11 cellular contexts compared by ENCODE assay signal in genomic region chr12:49540229-49541139, GRCh38. TPM values are rescaled to one million over a fixed set of nuclear protein-coding genes. Genes with fewer than 3 reads are reported as not detected.
A peak's percentile ranks its signal among the peaks of the same experiment; 100 is the strongest.
DNase-seq lines count a peak whose midpoint lies in the region; ATAC-seq and TF ChIP-seq lines count a peak whose summit lies in the region.
"Had no signal": no experiment of that assay in that cellular context is flagged by ENCODE, and none has a peak within 500 bp of the region (broad histone marks: within the 10 kb centered on the region; RNA-seq: fewer than 3 reads in every experiment).

No MANE protein-coding gene starts in this region.

- H3K9me3 ChIP-seq in RWPE2 (ENCODE audit: severe bottlenecking) (no peaks in the 10 kb centered on the region), BE2C (no peaks in the 10 kb centered on the region)
- H3K9me3 ChIP-seq: right lobe of liver had no signal

- no peak overlapping the region for H3K4me3 ChIP-seq in RWPE2 (ENCODE audit: severe bottlenecking)
- H3K4me3 ChIP-seq in BE2C (ENCODE audit: low read depth, low read length) = no peak overlapping the region
- H3K4me3 ChIP-seq: right lobe of liver had no signal

- DNase-seq in activated T-cell treated with anti-CD3 and anti-CD28 coated beads, Interleukin-2, amount 50 U/mL, for 72 hours = no peak
- DNase-seq in activated T-cell treated with anti-CD3 and anti-CD28 coated beads for 4 hours (no peak), RWPE2 (ENCODE audit: low spot score) (no peak), glutamatergic neuron (no peak), KG1 (lab: John Stamatoyannopoulos, UW) (no peak), BE2C (no peak)
- DNase-seq in stimulated activated CD8-positive, alpha-beta memory T cell treated with anti-CD3 and anti-CD28 coated beads, Interleukin-4, amount 100 ng/mL, for 48 hours = peak; percentile 22
- DNase-seq: anterior cingulate cortex, MM.1S had no signal

- no peak for TF ChIP-seq CTCF in RWPE2 (IDR thresholded peaks at IDR 0.05; ENCODE audit: poor library complexity, severe bottlenecking)
- TF ChIP-seq CTCF in glutamatergic neuron (IDR thresholded peaks at IDR 0.05; ENCODE audit: partially characterized antibody, unreplicated experiment) = no peak
- TF ChIP-seq CTCF in BE2C (IDR thresholded peaks at IDR 0.05; ENCODE audit: low read depth, low read length) = no peak

- no peaks in the 10 kb centered on the region for H3K36me3 Mint-ChIP-seq in activated T-cell treated with anti-CD3 and anti-CD28 coated beads, Interleukin-2, amount 50 U/mL, for 72 hours (ENCODE audit: insufficient read depth in 2 of 2)
- H3K36me3 Mint-ChIP-seq in glutamatergic neuron (ENCODE audit: unreplicated experiment) = no peaks in the 10 kb centered on the region

- no peaks in the 10 kb centered on the region for H3K9me3 Mint-ChIP-seq in activated T-cell treated with anti-CD3 and anti-CD28 coated beads, Interleukin-2, amount 50 U/mL, for 72 hours
- H3K9me3 Mint-ChIP-seq in glutamatergic neuron (ENCODE audit: unreplicated experiment) = peaks cover 4% of the 10 kb centered on the region

- peak overlapping the region; percentile 26 to 63 for H3K4me3 Mint-ChIP-seq in activated T-cell treated with anti-CD3 and anti-CD28 coated beads, Interleukin-2, amount 50 U/mL, for 72 hours
- peak overlapping the region; percentile 67 for H3K4me3 Mint-ChIP-seq in glutamatergic neuron (ENCODE audit: unreplicated experiment)

- no peak for ATAC-seq in activated T-cell treated with anti-CD3 and anti-CD28 coated beads, Interleukin-2, amount 50 U/mL, for 72 hours (replicated peaks in 1 of 2)
- peak; percentile 37; the same call in 2 of the 3 replicates for ATAC-seq in RWPE2 (ENCODE audit: low read depth)
- no peak for ATAC-seq in GM21515 (IDR thresholded peaks at IDR 0.05; ENCODE audit: unreplicated experiment)
- ATAC-seq: right lobe of liver had no signal

- no peak overlapping the region for H3K27ac ChIP-seq in RWPE2 (ENCODE audit: poor library complexity, severe bottlenecking)
- H3K27ac ChIP-seq: right lobe of liver had no signal

- peaks cover 39% of the 10 kb centered on the region for H3K27me3 Mint-ChIP-seq in activated T-cell treated with anti-CD3 and anti-CD28 coated beads, Interleukin-2, amount 50 U/mL, for 72 hours (ENCODE audit: low read depth)
- peaks cover 17% of the 10 kb centered on the region for H3K27me3 Mint-ChIP-seq in glutamatergic neuron (ENCODE audit: unreplicated experiment)

- H3K27ac Mint-ChIP-seq in activated T-cell treated with anti-CD3 and anti-CD28 coated beads, Interleukin-2, amount 50 U/mL, for 72 hours = no peak overlapping the region
- H3K27ac Mint-ChIP-seq in glutamatergic neuron (ENCODE audit: unreplicated experiment) = no peak overlapping the region

- peaks cover 15% of the 10 kb centered on the region for H3K4me1 Mint-ChIP-seq in activated T-cell treated with anti-CD3 and anti-CD28 coated beads, Interleukin-2, amount 50 U/mL, for 72 hours (ENCODE audit: low read depth)
- H3K4me1 Mint-ChIP-seq in glutamatergic neuron (ENCODE audit: low read depth, unreplicated experiment) = peaks cover 23% of the 10 kb centered on the region

- H3K27me3 ChIP-seq in RWPE2 (ENCODE audit: insufficient read depth, poor library complexity, severe bottlenecking) = peaks cover 14% of the 10 kb centered on the region
- peaks cover 31% of the 10 kb centered on the region for H3K27me3 ChIP-seq in BE2C

- H3K4me1 ChIP-seq in RWPE2 (ENCODE audit: insufficient read depth, poor library complexity, severe bottlenecking) = peaks cover 9% of the 10 kb centered on the region
- peaks cover 2% of the 10 kb centered on the region; the same call in 1 of the 2 replicates for H3K4me1 ChIP-seq in BE2C

- H3K36me3 ChIP-seq in RWPE2 (ENCODE audit: low read depth) = no peaks in the 10 kb centered on the region
- no peaks in the 10 kb centered on the region for H3K36me3 ChIP-seq in BE2C
- H3K36me3 ChIP-seq: right lobe of liver had no signal

RNA-seq across cellular contexts. Expression of gene KCNH3, which starts 1.7 kb away (rescaled TPM):
- total RNA-seq in activated T-cell treated with anti-CD3 and anti-CD28 coated beads, Interleukin-2, amount 50 U/mL, for 72 hours = 1 to 10 TPM; 1.5 to 1.7 TPM
- 5.9 TPM for total RNA-seq in glutamatergic neuron (ENCODE audit: unreplicated experiment)
- polyA plus RNA-seq in BE2C (2012; ENCODE audit: insufficient read depth, insufficient read length, low read depth) = 0.52 TPM

RNA-seq across cellular contexts. Expression of gene MCRS1, which starts 27.5 kb away (rescaled TPM):
- total RNA-seq in activated T-cell treated with anti-CD3 and anti-CD28 coated beads, Interleukin-2, amount 50 U/mL, for 72 hours = 10 to 100 TPM; 59.4 to 73.8 TPM
- total RNA-seq in glutamatergic neuron (ENCODE audit: unreplicated experiment) = 103 TPM
- 104 TPM for polyA plus RNA-seq in BE2C (2012; ENCODE audit: insufficient read depth, insufficient read length, low read depth)
